ENCODE assay signal across 13 cellular contexts in genomic region chr1:109109906-109110305, GRCh38. TPM values are rescaled to one million over a fixed set of nuclear protein-coding genes. Genes with fewer than 3 reads are reported as not detected.
DNase-seq lines count a peak whose midpoint lies in the region; ATAC-seq lines count a peak whose summit lies in the region.
"Had no signal": no experiment of that assay in that cellular context is flagged by ENCODE, and none has a peak within 500 bp of the region (broad histone marks: within the 10 kb centered on the region; RNA-seq: fewer than 3 reads in every experiment).

No MANE protein-coding gene starts in this region.

- H3K27ac Mint-ChIP-seq in stimulated activated naive CD8-positive, alpha-beta T cell treated with anti-CD3 and anti-CD28 coated beads, Interleukin-15, amount 100 ng/mL, for 72 hours, result no peak overlapping the region
- H3K27ac Mint-ChIP-seq in activated naive CD8-positive, alpha-beta T cell treated with anti-CD3 and anti-CD28 coated beads for 36 hours, result peak overlapping the region; percentile 4
- peak overlapping the region in 9 of 10 donors; percentile 12 to 100 (median 64) for H3K27ac Mint-ChIP-seq in naive thymus-derived CD8-positive, alpha-beta T cell
- H3K27ac Mint-ChIP-seq: GM23338 had no signal

- peak; percentile 29 for ATAC-seq in stimulated activated naive CD8-positive, alpha-beta T cell treated with anti-CD3 and anti-CD28 coated beads, Interleukin-15, Interleukin-2, amounts not matched to agents 100 U/mL and 50 U/mL, for 24 hours
- no peak for ATAC-seq in stimulated activated naive CD8-positive, alpha-beta T cell treated with anti-CD3 and anti-CD28 coated beads, Interleukin-15, amount 100 ng/mL, for 72 hours
- ATAC-seq in naive thymus-derived CD8-positive, alpha-beta T cell, result no peak
- ATAC-seq in GM18873 (IDR thresholded peaks at IDR 0.05; ENCODE audit: low FRiP score, unreplicated experiment), result no peak
- ATAC-seq: GM23338 had no signal

- H3K4me3 Mint-ChIP-seq in stimulated activated naive CD8-positive, alpha-beta T cell treated with anti-CD3 and anti-CD28 coated beads, Interleukin-15, amount 100 ng/mL, for 72 hours, result no peak overlapping the region
- H3K4me3 Mint-ChIP-seq in activated naive CD8-positive, alpha-beta T cell treated with anti-CD3 and anti-CD28 coated beads for 36 hours, result no peak overlapping the region
- H3K4me3 Mint-ChIP-seq in naive thymus-derived CD8-positive, alpha-beta T cell, result no peak overlapping the region
- H3K4me3 Mint-ChIP-seq: CD4-positive, alpha-beta memory T cell; GM23338 had no signal

- no peaks in the 10 kb centered on the region for H3K36me3 Mint-ChIP-seq in activated naive CD8-positive, alpha-beta T cell treated with anti-CD3 and anti-CD28 coated beads for 36 hours
- H3K36me3 Mint-ChIP-seq in naive thymus-derived CD8-positive, alpha-beta T cell, result no peaks in the 10 kb centered on the region

- in situ Hi-C loops in ACHN (cut with HindIII; ENCODE audit: low pct_ligation_motif_present, low pct_unique_long_range_greater_than_20kb, low sequenced_read_pairs), result no loop called here

- H3K4me1 Mint-ChIP-seq in stimulated activated naive CD8-positive, alpha-beta T cell treated with anti-CD3 and anti-CD28 coated beads, Interleukin-15, amount 100 ng/mL, for 72 hours, result peaks cover 33% of the 10 kb centered on the region
- peaks cover 29% of the 10 kb centered on the region for H3K4me1 Mint-ChIP-seq in activated naive CD8-positive, alpha-beta T cell treated with anti-CD3 and anti-CD28 coated beads for 36 hours
- H3K4me1 Mint-ChIP-seq in naive thymus-derived CD8-positive, alpha-beta T cell, result peaks cover 25 to 41% (median 36%) of the 10 kb centered on the region in 4 donors

- POLR2A ChIA-PET in naive thymus-derived CD8-positive, alpha-beta T cell (lab: Charles Lee), result interaction anchor here (4.6 kb wide), 1 partner anchor 10 kb away, joined by 73 read pairs; no protein-coding TSS in a partner anchor

- H3K9me3 Mint-ChIP-seq in stimulated activated naive CD8-positive, alpha-beta T cell treated with anti-CD3 and anti-CD28 coated beads, Interleukin-15, amount 100 ng/mL, for 72 hours, result no peaks in the 10 kb centered on the region
- no peaks in the 10 kb centered on the region for H3K9me3 Mint-ChIP-seq in activated naive CD8-positive, alpha-beta T cell treated with anti-CD3 and anti-CD28 coated beads for 36 hours
- H3K9me3 Mint-ChIP-seq in naive thymus-derived CD8-positive, alpha-beta T cell, result no peaks in the 10 kb centered on the region
- H3K9me3 Mint-ChIP-seq: GM23338 had no signal

- no peak for DNase-seq in stimulated activated naive CD8-positive, alpha-beta T cell treated with anti-CD3 and anti-CD28 coated beads, Interleukin-15, Interleukin-2, amounts not matched to agents 100 U/mL and 50 U/mL, for 24 hours
- DNase-seq in stimulated activated naive CD8-positive, alpha-beta T cell treated with anti-CD3 and anti-CD28 coated beads, Interleukin-15, amount 100 ng/mL, for 72 hours, result no peak
- peak; percentile 10 for DNase-seq in activated naive CD8-positive, alpha-beta T cell treated with anti-CD3 and anti-CD28 coated beads for 36 hours
- DNase-seq in naive thymus-derived CD8-positive, alpha-beta T cell, result peak in 1 of 10 donors; percentile 12
- DNase-seq in ACHN (no peak), posterior cingulate gyrus (no peak)
- DNase-seq: BE2C; CD4-positive, alpha-beta memory T cell; DMS79; H7 had no signal

- H3K27me3 Mint-ChIP-seq in stimulated activated naive CD8-positive, alpha-beta T cell treated with anti-CD3 and anti-CD28 coated beads, Interleukin-15, amount 100 ng/mL, for 72 hours, result peaks cover 6% of the 10 kb centered on the region
- H3K27me3 Mint-ChIP-seq in activated naive CD8-positive, alpha-beta T cell treated with anti-CD3 and anti-CD28 coated beads for 36 hours, result peaks cover 8% of the 10 kb centered on the region
- peaks cover 0 to 7% (median 0%) of the 10 kb centered on the region in 5 donors for H3K27me3 Mint-ChIP-seq in naive thymus-derived CD8-positive, alpha-beta T cell

- intact Hi-C loops in posterior cingulate gyrus (cut with DNase I), result loop anchor here (10.0 kb wide), 2 partner anchors 155 to 295 kb away; no protein-coding TSS in a partner anchor

RNA-seq across cellular contexts. Expression of gene ELAPOR1, which starts 4.0 kb away (rescaled TPM):
- 1 to 10 TPM; 6.8 to 7.7 TPM for total RNA-seq in activated naive CD8-positive, alpha-beta T cell treated with anti-CD3 and anti-CD28 coated beads for 36 hours
- total RNA-seq in naive thymus-derived CD8-positive, alpha-beta T cell, result 1 to 10 TPM; 6.0 to 7.0 TPM
- 1 to 10 TPM; 6.7 to 9.2 (median 7.8) TPM for polyA plus RNA-seq in naive thymus-derived CD8-positive, alpha-beta T cell
- total RNA-seq: G401 had no signal

RNA-seq across cellular contexts. Expression of gene TMEM167B, which starts 19.3 kb away (rescaled TPM):
- total RNA-seq in activated naive CD8-positive, alpha-beta T cell treated with anti-CD3 and anti-CD28 coated beads for 36 hours, result 10 to 100 TPM; 26.2 to 26.5 TPM
- 10 to 100 TPM; 42.4 to 51.3 TPM for total RNA-seq in naive thymus-derived CD8-positive, alpha-beta T cell
- 10 to 100 TPM; 28.8 to 32.0 (median 29.6) TPM for polyA plus RNA-seq in naive thymus-derived CD8-positive, alpha-beta T cell

RNA-seq across cellular contexts. Expression of gene TAF13, which starts 34.1 kb away (rescaled TPM):
- 10 to 100 TPM; 32.3 to 34.2 TPM for total RNA-seq in activated naive CD8-positive, alpha-beta T cell treated with anti-CD3 and anti-CD28 coated beads for 36 hours
- 10 to 100 TPM; 10.8 to 11.6 TPM for total RNA-seq in naive thymus-derived CD8-positive, alpha-beta T cell
- polyA plus RNA-seq in naive thymus-derived CD8-positive, alpha-beta T cell, result 1 to 10 TPM; 1.5 to 1.7 (median 1.7) TPM

Comparison
In these comparisons a context has a peak if more than half of its experiments do, and no peak if none do; other contexts are left out.
1. H3K27ac Mint-ChIP-seq: peak in activated naive CD8-positive, alpha-beta T cell treated with anti-CD3 and anti-CD28 coated beads for 36 hours (single experiment) and naive thymus-derived CD8-positive, alpha-beta T cell (9 of 10); none in stimulated activated naive CD8-positive, alpha-beta T cell treated with anti-CD3 and anti-CD28 coated beads, Interleukin-15, amount 100 ng/mL, for 72 hours (0 of 2).